In genomic region chr20:5557123-5557522, GRCh38 we compare ENCODE assay signal across 8 cellular contexts. TPM values are rescaled to one million over a fixed set of nuclear protein-coding genes. Genes with fewer than 3 reads are reported as not detected.
DNase-seq lines count a peak whose midpoint lies in the region; ATAC-seq and TF ChIP-seq lines count a peak whose summit lies in the region.

No MANE protein-coding gene starts in this region.

- TF ChIP-seq CTCF in Caco-2 (IDR thresholded peaks at IDR 0.05; ENCODE audit: insufficient read depth in 1 of 2, low read depth in 1 of 2, low read length in 1 of 2, severe bottlenecking in 1 of 2, unreplicated experiment in 1 of 2) (peak; percentile 44 to 78), esophagus muscularis mucosa (IDR thresholded peaks at IDR 0.05) (peak; percentile 29 to 55 (median 51))

- H3K4me1 ChIP-seq in Caco-2 (no peaks in the 10 kb centered on the region), esophagus muscularis mucosa (peaks cover 0 to 9% (median 0%) of the 10 kb centered on the region in 4 donors)

- no peaks in the 10 kb centered on the region for H3K9me3 Mint-ChIP-seq in Caco-2 (ENCODE audit: unreplicated experiment)

- CTCF ChIA-PET in Caco-2 (lab: Charles Lee): interaction anchor here (0.5 to 1.8 kb wide), 18 partner anchors 14 to 424 kb away, joined by 3 to 28 read pairs (median 4); partner anchors contain the start of genes MCM8 and TRMT6

- H3K4me3 ChIP-seq in Caco-2 (ENCODE audit: low read depth, low read length) (no peak overlapping the region), esophagus muscularis mucosa (no peak overlapping the region)

- H3K36me3 ChIP-seq in Caco-2 (ENCODE audit: control insufficient read depth, insufficient read depth, low read length): no peaks in the 10 kb centered on the region; the same call in 1 of the 2 replicates
- H3K36me3 ChIP-seq in esophagus muscularis mucosa: peaks cover 37 to 88% (median 68%) of the 10 kb centered on the region in 4 donors

- H3K27ac ChIP-seq in esophagus muscularis mucosa (replicated peaks in 1 of 4): no peak overlapping the region

- no peak overlapping the region for H3K27ac Mint-ChIP-seq in Caco-2 (ENCODE audit: unreplicated experiment)

- peaks cover 49% of the 10 kb centered on the region for H3K36me3 Mint-ChIP-seq in Caco-2 (ENCODE audit: insufficient read depth, unreplicated experiment)

- DNase-seq in Caco-2 (peak; percentile 55 to 72), NCI-H345 (lab: John Stamatoyannopoulos, UW) (peak; percentile 43), esophagus muscularis mucosa (ENCODE audit: extremely low spot score) (no peak), non-pigmented ciliary epithelial cell (ENCODE audit: low read depth) (peak; percentile 10)
- DNase-seq in activated CD8-positive, alpha-beta memory T cell treated with anti-CD3 and anti-CD28 coated beads for 24 hours: peak; percentile 67

- TF ChIP-seq POLR2A in esophagus muscularis mucosa (IDR thresholded peaks at IDR 0.05; ENCODE audit: low read depth): no peak

- BruUV-seq in Caco-2 (replicated peaks; lab: Mats Ljungman, UMichigan): no TSS peak

- TF ChIP-seq EP300 in esophagus muscularis mucosa (IDR thresholded peaks at IDR 0.05): no peak

- intact Hi-C loops in Caco-2 (cut with micrococcal nuclease; ENCODE audit: unreplicated experiment) (loop anchor here (1.0 kb wide), 2 partner anchors 231 to 377 kb away; no protein-coding TSS in a partner anchor), esophagus muscularis mucosa (cut with DNase I) (no loop called here)

- H3K4me1 Mint-ChIP-seq in Caco-2 (ENCODE audit: low read depth, unreplicated experiment): peaks cover 4% of the 10 kb centered on the region

- POLR2A ChIA-PET in Caco-2 (lab: Charles Lee): no interaction called here

- H3K27me3 ChIP-seq in Caco-2 (replicated peaks; ENCODE audit: control insufficient read depth, insufficient read depth, low read length): no peaks in the 10 kb centered on the region
- no peaks in the 10 kb centered on the region for H3K27me3 ChIP-seq in esophagus muscularis mucosa

- WGBS in esophagus muscularis mucosa: 20% methylated on average over 1 of the region's 1 CpG

- H3K9me3 ChIP-seq in Caco-2 (no peaks in the 10 kb centered on the region), esophagus muscularis mucosa (no peaks in the 10 kb centered on the region)

- no peak overlapping the region for H3K4me3 Mint-ChIP-seq in Caco-2 (ENCODE audit: unreplicated experiment)

- H3K27me3 Mint-ChIP-seq in Caco-2 (ENCODE audit: insufficient read depth, unreplicated experiment): no peaks in the 10 kb centered on the region

- ATAC-seq in GM21619 (IDR thresholded peaks at IDR 0.05; ENCODE audit: unreplicated experiment) (peak; percentile 53), HG02642 (IDR thresholded peaks at IDR 0.05; ENCODE audit: poor library complexity, unreplicated experiment) (no peak), HG02840 (IDR thresholded peaks at IDR 0.05; ENCODE audit: low FRiP score, unreplicated experiment) (no peak)

RNA-seq across cellular contexts. Expression of gene GPCPD1, which starts 53.7 kb away (rescaled TPM):
- total RNA-seq in Caco-2 (2022): 23.5 and 25.8 TPM in 2 replicates
- 10 to 100 TPM; 14.5 to 38.3 (median 20.6) TPM for total RNA-seq in esophagus muscularis mucosa
